In genomic region chr2:21008790-21009661, GRCh38 we compare ENCODE assay signal across 1 cellular context.
TF ChIP-seq lines count a peak whose summit lies in the region.

No MANE protein-coding gene starts in this region.

TF ChIP-seq in liver, 16 proteins besides CTCF, POLR2A, EP300 and RAD21 (continued from another document):
- TF ChIP-seq ZBTB33 (IDR thresholded peaks at IDR 0.05) (peak; percentile 61), ATF3 (IDR thresholded peaks at IDR 0.05) (peak; percentile 19)
